8 cellular contexts compared by ENCODE assay signal in the genomic region with DNA sequence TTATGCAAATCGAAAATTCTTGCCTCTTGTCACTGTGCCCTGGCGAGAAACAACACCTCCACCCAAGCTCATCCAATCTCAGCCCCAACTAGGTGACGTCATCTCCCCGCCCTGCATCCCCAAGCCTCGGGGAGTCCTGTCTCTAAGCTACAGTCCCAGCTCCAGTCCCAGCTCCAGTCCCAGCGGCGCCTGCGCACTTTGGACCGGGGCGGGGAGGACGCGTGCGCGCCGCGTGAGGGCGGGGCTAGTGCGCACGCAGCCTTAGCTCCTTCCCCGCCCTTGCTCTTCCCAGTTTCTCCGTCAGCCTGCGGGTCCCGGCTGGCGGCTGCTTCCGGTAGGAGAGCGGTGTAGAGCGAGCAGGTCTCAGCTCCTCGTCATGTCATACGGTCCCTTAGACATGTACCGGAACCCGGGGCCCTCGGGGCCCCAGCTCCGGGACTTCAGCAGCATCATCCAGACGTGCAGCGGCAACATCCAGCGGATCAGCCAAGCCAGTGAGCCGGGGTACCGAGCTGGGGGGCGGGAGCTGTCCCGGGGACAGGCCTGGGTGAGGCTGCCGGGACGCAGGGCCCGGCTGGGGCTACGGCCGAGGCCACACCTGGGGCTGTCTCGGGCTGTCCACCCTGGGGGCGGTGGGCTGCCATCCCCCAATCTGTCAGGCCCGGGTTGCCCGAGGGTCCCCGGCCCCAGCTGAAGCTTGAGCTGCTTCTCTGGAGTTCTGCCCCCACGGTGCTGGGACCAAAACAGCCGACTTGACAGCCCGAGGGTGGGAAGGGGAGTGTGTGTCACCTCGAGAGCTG. TPM values are rescaled to one million over a fixed set of nuclear protein-coding genes. Genes with fewer than 3 reads are reported as not detected.
DNase-seq lines count a peak whose midpoint lies in the region; ATAC-seq and TF ChIP-seq lines count a peak whose summit lies in the region.

STX12 (plus strand) TSS at position 288 of the 800 bp plus-strand sequence; CDS start at position 377, 89 bp downstream.

- peak within 1 kb of the TSS; percentile 80 to 100 (median 96) for H3K4me3 ChIP-seq in heart left ventricle
- peak within 1 kb of the TSS; percentile 77 to 92 (median 84) for H3K4me3 ChIP-seq in upper lobe of left lung

- ATAC-seq in HG02870 (IDR thresholded peaks at IDR 0.05; ENCODE audit: unreplicated experiment): peak; percentile 91
- peak; percentile 97 to 99 (median 98) for ATAC-seq in heart left ventricle
- peak; percentile 96 to 99 for ATAC-seq in upper lobe of left lung (ENCODE audit: low FRiP score in 2 of 2)

- TF ChIP-seq POLR2A in heart left ventricle (IDR thresholded peaks at IDR 0.05) (peak in 1 of 2 donors; percentile 92), upper lobe of left lung (IDR thresholded peaks at IDR 0.05) (peak in 3 of 4 donors; percentile 78 to 96 (median 88))

- no peak for TF ChIP-seq CTCF in GM13976 (IDR thresholded peaks at IDR 0.05; ENCODE audit: borderline replicate concordance, control extremely low read depth, extremely low read depth, insufficient read depth, missing control alignments)
- TF ChIP-seq CTCF in heart left ventricle (IDR thresholded peaks at IDR 0.05): no peak
- TF ChIP-seq CTCF in upper lobe of left lung (IDR thresholded peaks at IDR 0.05): peak in 1 of 6 experiments; percentile 16

- in situ Hi-C loops in GM13976 (cut with MboI; ENCODE audit: low sequenced_read_pairs, unreplicated experiment): no loop called here

- peak in 1 of 4 donors; percentile 6 for TF ChIP-seq EP300 in upper lobe of left lung (IDR thresholded peaks at IDR 0.05)

- peak; percentile 98 for DNase-seq in GM13976 (ENCODE audit: low spot score)
- DNase-seq in NCI-H146 treated with DMSO at 0.1 percent for 48 hours (lab: John Stamatoyannopoulos, UW; ENCODE audit: unreplicated experiment): peak; percentile 92
- peak; percentile 98 for DNase-seq in amniotic epithelial cell (ENCODE audit: low read depth)
- DNase-seq in heart left ventricle: peak; percentile 98 to 99 (median 99)
- peak; percentile 94 to 99 (median 97) for DNase-seq in posterior cingulate gyrus
- DNase-seq in upper lobe of left lung: peak; percentile 99 to 100

- peak within 1 kb of the TSS; percentile 90 to 98 (median 96) for H3K27ac ChIP-seq in heart left ventricle
- H3K27ac ChIP-seq in upper lobe of left lung: peak within 1 kb of the TSS; percentile 96 to 99 (median 98)

- H3K9me3 ChIP-seq in heart left ventricle (no peaks in the 10 kb centered on the region), upper lobe of left lung (no peaks in the 10 kb centered on the region)

- H3K27me3 ChIP-seq in heart left ventricle (no peaks in the 10 kb centered on the region), upper lobe of left lung (no peaks in the 10 kb centered on the region)

- H3K4me1 ChIP-seq in heart left ventricle (peaks cover 5 to 53% (median 19%) of the 10 kb centered on the region in 12 donors), upper lobe of left lung (peaks cover 23 to 51% (median 40%) of the 10 kb centered on the region in 4 donors)

- intact Hi-C loops in T-helper 1 cell treated with Interleukin-12 subunit alpha and Interleukin-12 subunit beta and Interleukin-4 antibody, amounts not matched to agents 30 ng/mL and 1 ng/mL, for 36 hours (cut with micrococcal nuclease): loop anchor here (1.0 to 5.0 kb wide), 18 partner anchors 48 to 1868 kb away; partner anchors contain the start of genes AHDC1, DNAJC8, EYA3 and FAM76A
- intact Hi-C loops in heart left ventricle (cut with DNase I): loop anchor here in 4 of 10 donors (2.0 to 5.0 kb wide), 4 partner anchors 46 to 100 kb away; partner anchors contain the start of genes FAM76A (in 2 of the 4), IFI6 (in 1 of the 4) and PPP1R8 (in 1 of the 4)
- intact Hi-C loops in posterior cingulate gyrus (cut with DNase I): loop anchor here (1.0 to 2.0 kb wide), 2 partner anchors 48 to 58 kb away; partner anchors contain the start of genes FAM76A and PPP1R8

- peaks cover 0 to 28% (median 7%) of the 10 kb centered on the region in 9 donors for H3K36me3 ChIP-seq in heart left ventricle
- peaks cover 0 to 15% (median 5%) of the 10 kb centered on the region in 4 donors for H3K36me3 ChIP-seq in upper lobe of left lung

- 0 to 1% (median 0%) methylated on average over 47 to 54 of the region's 54 CpGs for WGBS in heart left ventricle, 4 donors
- WGBS in upper lobe of left lung, 2 donors: 0% methylated on average over 5 to 23 of the region's 54 CpGs

RNA-seq across cellular contexts. Expression of gene STX12, which starts in this region (rescaled TPM):
- total RNA-seq in T-helper 1 cell treated with Interleukin-12 subunit alpha and Interleukin-12 subunit beta and Interleukin-4 antibody, amounts not matched to agents 30 ng/mL and 1 ng/mL, for 36 hours: 31.5 and 31.7 TPM in 2 replicates
- total RNA-seq in heart left ventricle (10 to 100 TPM; 15.3 to 46.8 (median 26.5) TPM), upper lobe of left lung (100 to 1,000 TPM in 2 of 6 donors, 10 to 100 TPM in 4; 47.1 to 107 (median 88.2) TPM)
- polyA plus RNA-seq in heart left ventricle: 10 to 100 TPM; 10.7 to 29.2 TPM

Comparison
In these comparisons a context has a peak if more than half of its experiments do, and no peak if none do; other contexts are left out.
1. Peak in every context shown above with its lines: DNase-seq, ATAC-seq, H3K4me3 ChIP-seq and H3K27ac ChIP-seq.